ENCODE assay signal across 20 cellular contexts in the genomic region with DNA sequence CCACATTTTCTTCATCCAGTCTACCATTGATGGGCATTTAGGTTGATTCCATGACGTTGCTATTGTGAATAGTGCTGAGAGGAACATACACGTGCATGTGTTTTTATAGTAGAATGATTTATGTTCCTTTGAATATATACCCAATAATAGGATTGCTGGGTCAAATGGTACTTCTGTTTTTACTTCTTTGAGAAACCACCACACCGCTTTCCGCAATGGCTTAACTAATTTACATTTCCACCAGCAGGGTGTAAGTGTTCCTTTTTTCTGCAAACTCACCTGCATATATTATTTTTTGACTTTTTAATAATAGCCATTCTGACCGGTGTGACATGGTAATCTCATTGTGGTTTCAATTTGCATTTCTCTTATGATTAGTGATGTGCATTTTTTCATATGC.
DNase-seq lines count a peak whose midpoint lies in the region; ATAC-seq and TF ChIP-seq lines count a peak whose summit lies in the region.
"Had no signal": no experiment of that assay in that cellular context is flagged by ENCODE, and none has a peak within 500 bp of the region (broad histone marks: within the 10 kb centered on the region; RNA-seq: fewer than 3 reads in every experiment).

No MANE protein-coding gene starts in this region.

- H3K36me3 ChIP-seq in endodermal cell (ENCODE audit: control insufficient read depth, insufficient read depth, low read length) (no peaks in the 10 kb centered on the region), esophagus squamous epithelium (no peaks in the 10 kb centered on the region)

- H3K27me3 ChIP-seq in endodermal cell (ENCODE audit: control insufficient read depth, insufficient read depth, low read length, poor library complexity, severe bottlenecking) (no peaks in the 10 kb centered on the region), esophagus squamous epithelium (no peaks in the 10 kb centered on the region)
- H3K27me3 ChIP-seq: testis had no signal

- H3K27me3 Mint-ChIP-seq in endodermal cell (ENCODE audit: insufficient read depth) (no peaks in the 10 kb centered on the region), natural killer cell (ENCODE audit: low read depth in 2 of 2) (no peaks in the 10 kb centered on the region)
- H3K27me3 Mint-ChIP-seq: activated CD4-positive, alpha-beta memory T cell treated with anti-CD3 and anti-CD28 coated beads, Interleukin-2, amount 10 ng/mL, durations not matched to agents 7 days and 5 days; brain had no signal

- TF ChIP-seq CTCF in endodermal cell (conservative IDR thresholded peaks at IDR 0.05) = peak; percentile 21
- no peak for TF ChIP-seq CTCF in natural killer cell (IDR thresholded peaks at IDR 0.05)
- no peak for TF ChIP-seq CTCF in esophagus squamous epithelium (IDR thresholded peaks at IDR 0.05)

- H3K27ac Mint-ChIP-seq in endodermal cell = no peak overlapping the region
- H3K27ac Mint-ChIP-seq in natural killer cell = no peak overlapping the region
- H3K27ac Mint-ChIP-seq: activated CD4-positive, alpha-beta memory T cell treated with anti-CD3 and anti-CD28 coated beads, Interleukin-2, amount 10 ng/mL, durations not matched to agents 7 days and 5 days; brain; CD14-positive monocyte had no signal

- no peaks in the 10 kb centered on the region for H3K9me3 ChIP-seq in endodermal cell (ENCODE audit: control insufficient read depth, low read length)
- no peaks in the 10 kb centered on the region for H3K9me3 ChIP-seq in esophagus squamous epithelium
- H3K9me3 ChIP-seq: testis had no signal

- no peaks in the 10 kb centered on the region for H3K36me3 Mint-ChIP-seq in endodermal cell (ENCODE audit: low read depth)
- no peaks in the 10 kb centered on the region for H3K36me3 Mint-ChIP-seq in natural killer cell
- H3K36me3 Mint-ChIP-seq: CD14-positive monocyte had no signal

- H3K9me3 Mint-ChIP-seq in endodermal cell (no peaks in the 10 kb centered on the region), natural killer cell (no peaks in the 10 kb centered on the region)
- H3K9me3 Mint-ChIP-seq: activated CD4-positive, alpha-beta memory T cell treated with anti-CD3 and anti-CD28 coated beads, Interleukin-2, amount 10 ng/mL, durations not matched to agents 7 days and 5 days had no signal

- no peaks in the 10 kb centered on the region for H3K4me1 ChIP-seq in endodermal cell (ENCODE audit: control insufficient read depth, insufficient read depth, low read length)
- H3K4me1 ChIP-seq in esophagus squamous epithelium = no peaks in the 10 kb centered on the region
- H3K4me1 ChIP-seq: testis had no signal

- no peaks in the 10 kb centered on the region for H3K4me1 Mint-ChIP-seq in endodermal cell
- no peaks in the 10 kb centered on the region for H3K4me1 Mint-ChIP-seq in natural killer cell
- H3K4me1 Mint-ChIP-seq: activated CD4-positive, alpha-beta memory T cell treated with anti-CD3 and anti-CD28 coated beads, Interleukin-2, amount 10 ng/mL, durations not matched to agents 7 days and 5 days; brain; CD14-positive monocyte; neural crest cell had no signal

- no peak for TF ChIP-seq POLR2A in esophagus squamous epithelium (IDR thresholded peaks at IDR 0.05)

- H3K4me3 ChIP-seq in endodermal cell (ENCODE audit: low read length) (no peak overlapping the region), esophagus squamous epithelium (no peak overlapping the region)
- H3K4me3 ChIP-seq: skin epidermis, testis had no signal

- WGBS in endodermal cell (ENCODE audit: insufficient coverage in 1 of 2, insufficient read length in 1 of 2), 2 experiments = 90 to 100% methylated on average over 2 to 5 of the region's 5 CpGs
- WGBS in esophagus squamous epithelium, 2 donors = 64 to 65% methylated on average over 5 of the region's 5 CpGs

- ATAC-seq in GM18868 (IDR thresholded peaks at IDR 0.05; ENCODE audit: unreplicated experiment) = peak; percentile 72
- ATAC-seq in GM21526 (IDR thresholded peaks at IDR 0.05; ENCODE audit: low FRiP score, unreplicated experiment) = peak; percentile 78
- peak; percentile 66 for ATAC-seq in HG03066 (IDR thresholded peaks at IDR 0.05; ENCODE audit: low read depth, unreplicated experiment)
- no peak for ATAC-seq in natural killer cell
- ATAC-seq: left lobe of liver, Panc1 had no signal

- no peak overlapping the region for H3K9ac ChIP-seq in endodermal cell (ENCODE audit: extremely low read depth, low read length, poor library complexity, severe bottlenecking)

- H3K27ac ChIP-seq in endodermal cell (ENCODE audit: low read depth, low read length) (no peak overlapping the region), esophagus squamous epithelium (no peak overlapping the region)
- H3K27ac ChIP-seq: skin epidermis, testis had no signal

- H3K4me3 Mint-ChIP-seq in endodermal cell = no peak overlapping the region
- H3K4me3 Mint-ChIP-seq in natural killer cell = no peak overlapping the region
- H3K4me3 Mint-ChIP-seq: activated CD4-positive, alpha-beta memory T cell treated with anti-CD3 and anti-CD28 coated beads, Interleukin-2, amount 10 ng/mL, durations not matched to agents 7 days and 5 days; brain; CD14-positive monocyte; neural crest cell had no signal

- no peak for DNase-seq in endodermal cell
- no peak for DNase-seq in natural killer cell
- DNase-seq in head of caudate nucleus = no peak
- no peak for DNase-seq in esophagus squamous epithelium (lab: John Stamatoyannopoulos, UW)
- no peak for DNase-seq in NCI-H1436 (lab: John Stamatoyannopoulos, UW)
- DNase-seq: activated CD4-positive, alpha-beta memory T cell treated with anti-CD3 and anti-CD28 coated beads, Interleukin-2, amount 10 ng/mL, durations not matched to agents 7 days and 5 days; activated effector memory CD4-positive, alpha-beta T cell treated with anti-CD3 and anti-CD28 coated beads, Interleukin-2, amount 50 U/mL, for 16 hours; GDM1; glutamatergic neuron; MV-4-11; testis had no signal

- intact Hi-C loops in natural killer cell (cut with micrococcal nuclease) = no loop called here
- intact Hi-C loops in head of caudate nucleus (cut with DNase I) = no loop called here
- intact Hi-C loops in esophagus squamous epithelium (cut with DNase I) = no loop called here

Comparison
In these comparisons a context has a peak if more than half of its experiments do, and no peak if none do; other contexts are left out.
1. ATAC-seq: peak in GM18868 (single experiment), GM21526 (single experiment) and HG03066 (single experiment); none in natural killer cell (0 of 3).